8 cellular contexts compared by ENCODE assay signal in genomic region chr3:58596828-58597518, GRCh38. TPM values are rescaled to one million over a fixed set of nuclear protein-coding genes. Genes with fewer than 3 reads are reported as not detected.
"Had no signal": no experiment of that assay in that cellular context is flagged by ENCODE, and none has a peak within 500 bp of the region (broad histone marks: within the 10 kb centered on the region; RNA-seq: fewer than 3 reads in every experiment).

No MANE protein-coding gene starts in this region.

- H3K4me3 Mint-ChIP-seq: GM23338, H9 had no signal

- ATAC-seq: K562 had no signal

- H3K9me3 Mint-ChIP-seq: GM23338, H9 had no signal

- H3K27ac Mint-ChIP-seq: GM23338, H9 had no signal

- H3K4me2 ChIP-seq: GM23338 had no signal

- H3K27ac ChIP-seq: HL-60 had no signal

- DNase-seq: H9, HCEC 1CT, IMR-90 had no signal

- H2AFZ ChIP-seq: GM23338 had no signal

- H3K4me3 ChIP-seq: GM23338, K562 had no signal

- FAIRE-seq: H1, H54, K562 had no signal

RNA-seq across cellular contexts. Expression of gene FAM107A, which starts 19.8 kb away (rescaled TPM):
- total RNA-seq: IMR-90 had no signal
- polyA plus RNA-seq: IMR-90, K562 had no signal

RNA-seq across cellular contexts. Expression of gene ACOX2, which starts 60.0 kb away (rescaled TPM):
- total RNA-seq: K562 had no signal
